In the genomic region with DNA sequence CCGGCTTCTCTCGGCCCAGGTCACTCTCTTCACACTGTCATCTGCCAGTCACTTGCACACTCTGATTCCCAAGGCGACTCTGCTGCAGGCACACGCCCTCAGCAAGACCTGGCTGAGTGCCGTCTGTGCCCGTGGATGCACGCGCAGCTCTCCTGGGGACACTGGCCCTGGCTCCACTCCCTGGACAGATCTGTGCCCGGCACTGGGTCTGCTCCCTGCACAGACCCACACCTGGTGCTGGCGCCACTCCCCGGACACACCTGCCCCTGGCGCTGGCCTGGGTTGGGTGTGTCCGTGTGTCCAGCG, we compare ENCODE assay signal across 21 cellular contexts.
"Had no signal": no experiment of that assay in that cellular context is flagged by ENCODE, and none has a peak within 500 bp of the region (broad histone marks: within the 10 kb centered on the region; RNA-seq: fewer than 3 reads in every experiment).

No MANE protein-coding gene starts in this region.

- ATAC-seq: activated T-cell treated with anti-CD3 and anti-CD28 coated beads, Interleukin-2, amount 50 U/mL, for 4 hours; gastroesophageal sphincter; heart left ventricle; left colon; lower lobe of right lung; sciatic nerve had no signal

- H3K4me3 Mint-ChIP-seq: activated naive CD8-positive, alpha-beta T cell; activated T-cell treated with anti-CD3 and anti-CD28 coated beads, Interleukin-2, amount 50 U/mL, for 4 hours; naive B cell had no signal

- H3K36me3 ChIP-seq: colonic mucosa, gastroesophageal sphincter, heart left ventricle, lower lobe of right lung, tibial artery, WERI-Rb-1 had no signal

- H3K27ac ChIP-seq: colonic mucosa, epithelial cell of prostate, gastroesophageal sphincter, heart left ventricle, lower lobe of right lung, tibial artery, WERI-Rb-1 had no signal

- H3K4me3 ChIP-seq: colonic mucosa, gastroesophageal sphincter, heart left ventricle, lower lobe of right lung, smooth muscle cell, tibial artery had no signal

- H3K4me1 ChIP-seq: colonic mucosa, lower lobe of right lung, tibial artery had no signal

- DNase-seq: activated CD4-positive, CD25-positive, alpha-beta regulatory T cell treated with anti-CD3 and anti-CD28 coated beads, Interleukin-2, amount 50 U/mL, for 72 hours; activated CD8-positive, alpha-beta memory T cell treated with anti-CD3 and anti-CD28 coated beads, Interleukin-2, amount 50 U/mL, for 48 hours; activated naive CD4-positive, alpha-beta T cell; activated T-cell treated with anti-CD3 and anti-CD28 coated beads, Interleukin-2, amount 50 U/mL, for 4 hours; colonic mucosa; heart left ventricle; left colon; lower lobe of right lung; mesendoderm; naive B cell; posterior cingulate gyrus; stimulated activated CD4-positive, alpha-beta T cell treated with anti-CD3 and anti-CD28 coated beads, Interleukin-4, amount 100 ng/mL, for 1 hour; stimulated activated naive CD4-positive, alpha-beta T cell; SW 1271; WERI-Rb-1 had no signal

- H3K27me3 ChIP-seq: colonic mucosa had no signal

- H3K27ac Mint-ChIP-seq: activated naive CD8-positive, alpha-beta T cell had no signal

- H3K4me1 Mint-ChIP-seq: naive B cell had no signal

- H3K9me3 ChIP-seq: colonic mucosa had no signal

- H3K27me3 Mint-ChIP-seq: activated naive CD8-positive, alpha-beta T cell had no signal
